8 cellular contexts compared by ENCODE assay signal in the genomic region with DNA sequence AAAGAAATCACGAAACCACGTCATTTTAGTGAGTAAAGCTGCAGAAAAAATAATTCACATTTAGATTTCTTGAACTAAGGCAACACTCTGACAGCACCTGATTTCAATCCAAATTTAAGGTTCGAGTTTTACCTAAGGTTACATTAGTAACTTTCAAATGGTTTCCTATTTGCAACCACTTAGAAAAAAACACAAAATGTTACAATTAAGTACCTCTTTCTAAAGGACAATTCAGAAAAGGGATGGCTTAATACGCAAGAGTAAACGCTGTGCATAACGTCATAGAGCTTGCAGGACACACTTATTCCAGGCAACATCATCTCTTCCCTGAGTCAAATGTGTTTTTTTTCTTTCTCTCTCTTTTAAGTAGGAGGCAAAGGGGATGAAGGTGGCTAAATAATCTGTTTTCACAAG.
DNase-seq lines count a peak whose midpoint lies in the region; ATAC-seq, FAIRE-seq and TF ChIP-seq lines count a peak whose summit lies in the region.

No MANE protein-coding gene starts in this region.

- POLR2A ChIA-PET in AG04450 (lab: Yijun Ruan, JAX) = interaction anchor here (0.8 to 1.0 kb wide), 3 partner anchors 62 to 299 kb away, joined by 3 to 5 read pairs (median 4); a partner anchor contains a TSS
- POLR2A ChIA-PET in endothelial cell of umbilical vein (lab: Charles Lee) = no interaction called here

- H3K9me1 ChIP-seq in endothelial cell of umbilical vein (replicated peaks; ENCODE audit: control insufficient read depth, extremely low read depth, insufficient read depth, low read length) = no peaks in the 10 kb centered on the region

- H3K9me3 ChIP-seq in AG04450 (ENCODE audit: control insufficient read depth, insufficient read depth, low read length) (no peaks in the 10 kb centered on the region), SJSA1 (replicated peaks) (no peaks in the 10 kb centered on the region), endothelial cell of umbilical vein (replicated peaks; ENCODE audit: control insufficient read depth, insufficient read depth, low read length) (no peaks in the 10 kb centered on the region)

- no peak for TF ChIP-seq POLR2A in endothelial cell of umbilical vein (IDR thresholded peaks at IDR 0.05; ENCODE audit: low read depth, low read length)

- H3K27me3 ChIP-seq in AG04450 (ENCODE audit: control insufficient read depth, insufficient read depth, low read length) (no peaks in the 10 kb centered on the region), SJSA1 (replicated peaks) (no peaks in the 10 kb centered on the region), endothelial cell of umbilical vein (ENCODE audit: control insufficient read depth in 2 of 2, insufficient read depth in 2 of 2, low read length in 2 of 2) (no peaks in the 10 kb centered on the region)

- peak overlapping the region; percentile 69 to 93 (median 86) for H3K27ac Mint-ChIP-seq in naive B cell

- H3K9me3 Mint-ChIP-seq in naive B cell = no peaks in the 10 kb centered on the region

- H3K36me3 Mint-ChIP-seq in naive B cell = no peaks in the 10 kb centered on the region

- H3K27ac ChIP-seq in AG04450 (ENCODE audit: low read depth, low read length) = peak overlapping the region; percentile 58
- H3K27ac ChIP-seq in SJSA1 = no peak overlapping the region
- peak overlapping the region; percentile 41 for H3K27ac ChIP-seq in endothelial cell of umbilical vein (ENCODE audit: insufficient read depth, low read depth, low read length)

- H3K27me3 Mint-ChIP-seq in naive B cell = no peaks in the 10 kb centered on the region

- peak overlapping the region; percentile 89 for H2AFZ ChIP-seq in endothelial cell of umbilical vein (ENCODE audit: low read depth, low read length)

- H3K4me3 ChIP-seq in AG04450 (ENCODE audit: low read depth, low read length) (peak overlapping the region; percentile 82), SJSA1 (peak overlapping the region; percentile 87), endothelial cell of umbilical vein (replicated peaks in 1 of 3; ENCODE audit: insufficient read depth in 1 of 3, low read depth in 1 of 3, low read length in 3 of 3) (peak overlapping the region; percentile 63 to 95 (median 92))

- CTCF ChIA-PET in AG04450 (lab: Charles Lee) = interaction anchor here (0.5 to 2.9 kb wide), 4 partner anchors 12 to 514 kb away, joined by 3 to 9 read pairs (median 3); no protein-coding TSS in a partner anchor
- CTCF ChIA-PET in endothelial cell of umbilical vein (lab: Charles Lee) = interaction anchor here (0.7 to 2.2 kb wide), 5 partner anchors 17 to 115 kb away, joined by 3 to 9 read pairs (median 3); no protein-coding TSS in a partner anchor

- BruUV-seq in endothelial cell of umbilical vein (replicated peaks; lab: Mats Ljungman, UMichigan) = no TSS peak

- peak overlapping the region; percentile 87 to 99 (median 95) for H3K4me3 Mint-ChIP-seq in naive B cell

- peaks cover 15% of the 10 kb centered on the region for H3K4me1 ChIP-seq in SJSA1 (replicated peaks)
- peaks cover 6% of the 10 kb centered on the region for H3K4me1 ChIP-seq in endothelial cell of umbilical vein (ENCODE audit: control insufficient read depth, extremely low read depth, insufficient read depth, low read length)

- FAIRE-seq in endothelial cell of umbilical vein (lab: Jason Lieb, UNC) = peak; percentile 8

- peak overlapping the region; percentile 78 for H3K9ac ChIP-seq in endothelial cell of umbilical vein (replicated peaks; ENCODE audit: extremely low read depth, insufficient read depth, low read length)

- ATAC-seq in GM21737 (IDR thresholded peaks at IDR 0.05; ENCODE audit: unreplicated experiment) (peak; percentile 12), naive B cell (ENCODE audit: low read depth in 2 of 2) (no peak), HG02885 (IDR thresholded peaks at IDR 0.05; ENCODE audit: poor library complexity, unreplicated experiment) (no peak)

- dilution Hi-C loops in endothelial cell of umbilical vein (cut with MboI; ENCODE audit: extremely low pct_ligation_motif_present, low sequenced_read_pairs) = no loop called here

- peaks cover 32 to 68% (median 52%) of the 10 kb centered on the region in 3 donors for H3K4me1 Mint-ChIP-seq in naive B cell

- peak overlapping the region; percentile 92 for H3K4me2 ChIP-seq in endothelial cell of umbilical vein (ENCODE audit: insufficient read depth, low read length)

- H3K79me2 ChIP-seq in endothelial cell of umbilical vein (ENCODE audit: control insufficient read depth, insufficient read depth, low read length) = peaks cover 7% of the 10 kb centered on the region

- DNase-seq in AG04450 (ENCODE audit: low read depth, low spot score) (no peak), SJSA1 (ENCODE audit: low read depth in 1 of 2, low spot score in 2 of 2) (no peak), endothelial cell of umbilical vein (ENCODE audit: low read depth, low spot score) (no peak), naive B cell (no peak), Ammon's horn (ENCODE audit: low spot score) (no peak), NCI-H128 (lab: John Stamatoyannopoulos, UW; ENCODE audit: unreplicated experiment) (no peak)

- no peaks in the 10 kb centered on the region for H4K20me1 ChIP-seq in endothelial cell of umbilical vein (replicated peaks; ENCODE audit: control insufficient read depth, extremely low read depth, insufficient read depth, low read length)

- no peak for TF ChIP-seq CTCF in AG04450 (IDR thresholded peaks at IDR 0.05; ENCODE audit: low read depth, low read length)
- no peak for TF ChIP-seq CTCF in endothelial cell of umbilical vein (IDR thresholded peaks at IDR 0.05; ENCODE audit: extremely low read depth in 1 of 2, insufficient read depth in 1 of 2, low read depth in 1 of 2, low read length in 2 of 2)

- intact Hi-C loops in endothelial cell of umbilical vein (cut with micrococcal nuclease) = loop anchor here (2.0 to 5.0 kb wide), 2 partner anchors 111 to 446 kb away; no protein-coding TSS in a partner anchor

- H3K36me3 ChIP-seq in SJSA1 (peaks cover 6% of the 10 kb centered on the region), endothelial cell of umbilical vein (ENCODE audit: control insufficient read depth in 2 of 2, extremely low read depth in 1 of 2, insufficient read depth in 2 of 2, low read length in 2 of 2) (no peaks in the 10 kb centered on the region)

TF ChIP-seq in endothelial cell of umbilical vein, 7 proteins besides CTCF, POLR2A, EP300 and RAD21:
- TF ChIP-seq GATA2 (IDR thresholded peaks at IDR 0.05; ENCODE audit: insufficient read depth, insufficient read length, low read depth, low read length) (no peak), JUN (IDR thresholded peaks at IDR 0.05; ENCODE audit: borderline replicate concordance, insufficient read depth, insufficient read length, low read depth) (no peak), FOS (IDR thresholded peaks at IDR 0.05; ENCODE audit: borderline replicate concordance, insufficient read depth, low read length) (no peak), MYC (IDR thresholded peaks at IDR 0.05; ENCODE audit: low read depth, low read length) (no peak), POLR2AphosphoS5 (IDR thresholded peaks at IDR 0.05; ENCODE audit: insufficient read depth, low read depth, low read length) (no peak), EZH2 (IDR thresholded peaks at IDR 0.05; ENCODE audit: borderline replicate concordance, low read depth, low read length, severe bottlenecking) (no peak)
- TF ChIP-seq, protein P1, sequence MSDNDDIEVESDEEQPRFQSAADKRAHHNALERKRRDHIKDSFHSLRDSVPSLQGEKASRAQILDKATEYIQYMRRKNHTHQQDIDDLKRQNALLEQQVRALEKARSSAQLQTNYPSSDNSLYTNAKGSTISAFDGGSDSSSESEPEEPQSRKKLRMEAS (IDR thresholded peaks at IDR 0.05; ENCODE audit: insufficient read depth, insufficient read length) = no peak
